Comparison of ENCODE assay signal across 23 cellular contexts in genomic region chr12:131274061-131274460, GRCh38.
"Had no signal": no experiment of that assay in that cellular context is flagged by ENCODE, and none has a peak within 500 bp of the region (broad histone marks: within the 10 kb centered on the region; RNA-seq: fewer than 3 reads in every experiment).

No MANE protein-coding gene starts in this region.

- H3K36me3 ChIP-seq: MG63, SJCRH30 had no signal

- H3K27ac ChIP-seq: RWPE1, SJCRH30 had no signal

- H3K4me3 ChIP-seq: MG63, SJCRH30 had no signal

- ATAC-seq: HepG2, SK-N-SH treated with all-trans-retinoic acid at 6 μM for 48 hours had no signal

- H3K4me1 ChIP-seq: SJCRH30 had no signal

- DNase-seq: IMR-90, Karpas-422, KG1, MG63, NCI-H1092, NCI-H1105 treated with DMSO at 0.1 percent for 48 hours, NCI-H1417 treated with DMSO at 0.1 percent for 48 hours, NCI-H146, NCI-H1694 treated with DMSO at 0.1 percent for 48 hours, NCI-H1930, NCI-H2081 treated with DMSO at 0.1 percent for 48 hours, NCI-H2171, NCI-H226, NCI-H446, NCI-H510A, NCI-H524 treated with DMSO at 0.1 percent for 48 hours, NCI-H69, NCI-H774, SHP77, SJCRH30 had no signal

- H3K27me3 ChIP-seq: SJCRH30 had no signal

- H3K9me3 ChIP-seq: MG63, SJCRH30 had no signal
